In genomic region chr10:119650692-119651513, GRCh38 we compare ENCODE assay signal across 1 cellular context.
TF ChIP-seq lines count a peak whose summit lies in the region.

Gene BAG3, plus strand, starts transcription at chr10:119651380. Its CDS starts 296 bp downstream, at chr10:119651676.

TF ChIP-seq in WTC11, 78 proteins besides CTCF, POLR2A, EP300 and RAD21 (continued from another document):
- no peak for TF ChIP-seq STAT6 (CRISPR knock-in tag; conservative IDR thresholded peaks at IDR 0.05; ENCODE audit: low read depth)
- peak; percentile 26; the same call in 1 of the 2 replicates for TF ChIP-seq MAX (CRISPR knock-in tag; IDR thresholded peaks at IDR 0.05)
- peak; percentile 77 for TF ChIP-seq ZNF263 (CRISPR knock-in tag; IDR thresholded peaks at IDR 0.05; ENCODE audit: low read depth)
- TF ChIP-seq SMAD3 (CRISPR knock-in tag; IDR thresholded peaks at IDR 0.05; ENCODE audit: borderline replicate concordance), result no peak
- peak; percentile 37; the same call in 1 of the 2 replicates for TF ChIP-seq MYBL2 (CRISPR knock-in tag; IDR thresholded peaks at IDR 0.05)
- TF ChIP-seq MXD4 (CRISPR knock-in tag; IDR thresholded peaks at IDR 0.05; ENCODE audit: borderline replicate concordance), result no peak
- peak; percentile 2; the same call in 1 of the 2 replicates for TF ChIP-seq FOXP1 (CRISPR knock-in tag; IDR thresholded peaks at IDR 0.05; ENCODE audit: borderline replicate concordance)
- TF ChIP-seq TEAD1 (CRISPR knock-in tag; IDR thresholded peaks at IDR 0.05), result 0 out of 2 replicates have a peak, but pooled peaks have one; percentile 16
- no peak for TF ChIP-seq FOXP4 (CRISPR knock-in tag; IDR thresholded peaks at IDR 0.05)
- no peak for TF ChIP-seq GABPB1 (CRISPR knock-in tag; IDR thresholded peaks at IDR 0.05)
- no peak for TF ChIP-seq PRDM15 (CRISPR knock-in tag; IDR thresholded peaks at IDR 0.05)
- no peak for TF ChIP-seq CREB1 (CRISPR knock-in tag; IDR thresholded peaks at IDR 0.05)
- no peak for TF ChIP-seq RORB (CRISPR knock-in tag; IDR thresholded peaks at IDR 0.05)
- no peak for TF ChIP-seq SMAD4 (CRISPR knock-in tag; IDR thresholded peaks at IDR 0.05)
- no peak for TF ChIP-seq NR1H2 (CRISPR knock-in tag; IDR thresholded peaks at IDR 0.05)
- TF ChIP-seq E2F1 (CRISPR knock-in tag; IDR thresholded peaks at IDR 0.05), result 0 out of 2 replicates have a peak, but pooled peaks have one; percentile 29
- no peak for TF ChIP-seq ZNF423 (CRISPR knock-in tag; IDR thresholded peaks at IDR 0.05)
- TF ChIP-seq E2F5 (CRISPR knock-in tag; IDR thresholded peaks at IDR 0.05), result no peak
- TF ChIP-seq ZSCAN18 (CRISPR knock-in tag; IDR thresholded peaks at IDR 0.05), result no peak
